ENCODE assay signal across 11 cellular contexts in genomic region chr6:108168501-108168979, GRCh38. TPM values are rescaled to one million over a fixed set of nuclear protein-coding genes. Genes with fewer than 3 reads are reported as not detected.
DNase-seq lines count a peak whose midpoint lies in the region; ATAC-seq lines count a peak whose summit lies in the region.
"Had no signal": no experiment of that assay in that cellular context is flagged by ENCODE, and none has a peak within 500 bp of the region (broad histone marks: within the 10 kb centered on the region; RNA-seq: fewer than 3 reads in every experiment).

No MANE protein-coding gene starts in this region.

- peak overlapping the region; percentile 69 for H3K4me3 Mint-ChIP-seq in activated T-helper 17 cell treated with anti-CD3 and anti-CD28 coated beads, Interleukin-2, amount 50 U/mL, for 72 hours
- peak overlapping the region in 3 of 5 donors; percentile 26 to 55 (median 46) for H3K4me3 Mint-ChIP-seq in immature natural killer cell
- peak overlapping the region; percentile 72 for H3K4me3 Mint-ChIP-seq in stimulated activated memory B cell treated with anti-CD40 and anti-IgM and Interleukin-4, amounts not matched to agents 10 μg/mL and 1 μg/mL and 100 μg/mL, for 72 hours

- peaks cover 71% of the 10 kb centered on the region for H3K27me3 Mint-ChIP-seq in activated T-helper 17 cell treated with anti-CD3 and anti-CD28 coated beads, Interleukin-2, amount 50 U/mL, for 72 hours
- H3K27me3 Mint-ChIP-seq in immature natural killer cell (ENCODE audit: low read depth in 3 of 3): peaks cover 24 to 60% (median 51%) of the 10 kb centered on the region in 3 donors
- peaks cover 100% of the 10 kb centered on the region for H3K27me3 Mint-ChIP-seq in stimulated activated memory B cell treated with anti-CD40 and anti-IgM and Interleukin-4, amounts not matched to agents 10 μg/mL and 1 μg/mL and 100 μg/mL, for 72 hours

- H3K27ac Mint-ChIP-seq in activated T-helper 17 cell treated with anti-CD3 and anti-CD28 coated beads, Interleukin-2, amount 50 U/mL, for 72 hours: no peak overlapping the region
- H3K27ac Mint-ChIP-seq in immature natural killer cell: no peak overlapping the region
- H3K27ac Mint-ChIP-seq in stimulated activated memory B cell treated with anti-CD40 and anti-IgM and Interleukin-4, amounts not matched to agents 10 μg/mL and 1 μg/mL and 100 μg/mL, for 72 hours: no peak overlapping the region

- peak; percentile 31 for ATAC-seq in activated T-helper 17 cell treated with anti-CD3 and anti-CD28 coated beads, Interleukin-2, amount 50 U/mL, for 72 hours (replicated peaks)
- ATAC-seq in stimulated activated memory B cell treated with anti-CD40 and anti-IgM and Interleukin-4, amounts not matched to agents 10 μg/mL and 1 μg/mL and 100 μg/mL, for 72 hours: no peak
- no peak for ATAC-seq in HG03039 (IDR thresholded peaks at IDR 0.05; ENCODE audit: unreplicated experiment)
- ATAC-seq: A549 had no signal

- DNase-seq in NCI-H146 (lab: John Stamatoyannopoulos, UW) (peak; percentile 33), NCI-H146 treated with DMSO at 0.1 percent for 48 hours (lab: John Stamatoyannopoulos, UW; ENCODE audit: unreplicated experiment) (no peak), immature natural killer cell (no peak), NCI-H2171 treated with DMSO at 0.1 percent for 48 hours (lab: John Stamatoyannopoulos, UW) (no peak), RKO (ENCODE audit: low spot score) (no peak)
- DNase-seq: NCI-H446 had no signal

- peaks cover 17% of the 10 kb centered on the region for H3K4me1 Mint-ChIP-seq in activated T-helper 17 cell treated with anti-CD3 and anti-CD28 coated beads, Interleukin-2, amount 50 U/mL, for 72 hours
- H3K4me1 Mint-ChIP-seq in immature natural killer cell: peaks cover 30 to 37% of the 10 kb centered on the region in 2 donors
- peaks cover 60% of the 10 kb centered on the region for H3K4me1 Mint-ChIP-seq in stimulated activated memory B cell treated with anti-CD40 and anti-IgM and Interleukin-4, amounts not matched to agents 10 μg/mL and 1 μg/mL and 100 μg/mL, for 72 hours

- no peaks in the 10 kb centered on the region for H3K9me3 Mint-ChIP-seq in activated T-helper 17 cell treated with anti-CD3 and anti-CD28 coated beads, Interleukin-2, amount 50 U/mL, for 72 hours
- H3K9me3 Mint-ChIP-seq in immature natural killer cell: peaks cover 0 to 2% (median 0%) of the 10 kb centered on the region in 6 donors
- no peaks in the 10 kb centered on the region for H3K9me3 Mint-ChIP-seq in stimulated activated memory B cell treated with anti-CD40 and anti-IgM and Interleukin-4, amounts not matched to agents 10 μg/mL and 1 μg/mL and 100 μg/mL, for 72 hours

- peaks cover 14% of the 10 kb centered on the region for H3K36me3 Mint-ChIP-seq in activated T-helper 17 cell treated with anti-CD3 and anti-CD28 coated beads, Interleukin-2, amount 50 U/mL, for 72 hours (ENCODE audit: low read depth)
- H3K36me3 Mint-ChIP-seq in immature natural killer cell: no peaks in the 10 kb centered on the region
- no peaks in the 10 kb centered on the region for H3K36me3 Mint-ChIP-seq in stimulated activated memory B cell treated with anti-CD40 and anti-IgM and Interleukin-4, amounts not matched to agents 10 μg/mL and 1 μg/mL and 100 μg/mL, for 72 hours

RNA-seq across cellular contexts. Expression of gene NR2E1, which starts 2.7 kb away (rescaled TPM):
- total RNA-seq in activated T-helper 17 cell treated with anti-CD3 and anti-CD28 coated beads, Interleukin-2, amount 50 U/mL, for 72 hours: not detected
- not detected for polyA plus RNA-seq in immature natural killer cell
- total RNA-seq: fibroblast of lung had no signal
- polyA plus RNA-seq: fibroblast of lung had no signal
